Comparison of ENCODE assay signal across 9 cellular contexts in the genomic region with DNA sequence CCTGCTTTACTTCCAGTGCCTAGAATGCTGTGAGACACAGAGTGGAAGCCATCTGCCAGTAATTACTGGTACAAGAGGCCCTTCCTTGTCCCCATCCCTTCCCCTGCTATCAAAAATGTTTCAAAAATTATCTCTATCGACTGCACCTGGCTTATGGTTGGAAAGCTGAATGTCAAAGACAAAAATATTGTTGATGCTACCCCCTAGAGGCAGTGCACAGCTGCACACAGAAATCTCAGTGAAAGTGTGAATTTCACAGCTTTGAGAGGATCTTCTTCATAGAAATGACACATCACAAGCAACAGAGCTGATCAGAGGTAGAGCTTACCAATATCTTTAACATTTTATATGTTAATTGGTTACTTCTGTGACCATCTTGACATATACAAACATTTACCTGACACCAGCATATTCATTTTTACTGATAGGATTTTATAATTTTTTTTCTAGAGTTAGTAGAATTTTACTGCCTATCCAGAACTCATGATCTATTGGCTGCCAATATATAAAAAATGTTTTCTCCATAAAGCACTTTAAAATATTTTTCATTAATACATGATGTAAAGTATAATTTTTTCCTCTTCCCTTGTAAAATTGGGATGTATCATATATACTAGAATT. TPM values are rescaled to one million over a fixed set of nuclear protein-coding genes. Genes with fewer than 3 reads are reported as not detected.
DNase-seq lines count a peak whose midpoint lies in the region; ATAC-seq, FAIRE-seq and TF ChIP-seq lines count a peak whose summit lies in the region.
"Had no signal": no experiment of that assay in that cellular context is flagged by ENCODE, and none has a peak within 500 bp of the region (broad histone marks: within the 10 kb centered on the region; RNA-seq: fewer than 3 reads in every experiment).

No MANE protein-coding gene starts in this region.

- H3K4me2 ChIP-seq in Karpas-422 (ENCODE audit: low read depth, low read length, poor library complexity, severe bottlenecking) (no peak overlapping the region), smooth muscle cell (no peak overlapping the region)

- intact Hi-C loops in activated CD4-positive, alpha-beta T cell treated with anti-CD3 and anti-CD28 coated beads for 36 hours (cut with DNase I, micrococcal nuclease) = no loop called here

- H3K4me3 ChIP-seq in Karpas-422 (ENCODE audit: low read length) = no peak overlapping the region
- no peak overlapping the region for H3K4me3 ChIP-seq in bronchial epithelial cell (ENCODE audit: low read depth, low read length)
- no peak overlapping the region for H3K4me3 ChIP-seq in smooth muscle cell
- H3K4me3 ChIP-seq: pancreas had no signal

- no peak for FAIRE-seq in bronchial epithelial cell (lab: Jason Lieb, UNC)
- FAIRE-seq: pancreas had no signal

- no peaks in the 10 kb centered on the region for H3K9me2 ChIP-seq in Karpas-422 (replicated peaks; ENCODE audit: insufficient read depth, low read length)

- H3K79me2 ChIP-seq in Karpas-422 (ENCODE audit: low read length) (no peaks in the 10 kb centered on the region), smooth muscle cell (ENCODE audit: low read depth) (no peaks in the 10 kb centered on the region)

- H4K20me1 ChIP-seq in Karpas-422 (ENCODE audit: insufficient read depth, low read depth, low read length) (no peaks in the 10 kb centered on the region), smooth muscle cell (ENCODE audit: low read depth) (no peaks in the 10 kb centered on the region)

- H3K4me3 Mint-ChIP-seq in activated CD4-positive, alpha-beta T cell treated with anti-CD3 and anti-CD28 coated beads for 36 hours = no peak overlapping the region

- POLR2A ChIA-PET in activated CD4-positive, alpha-beta T cell treated with anti-CD3 and anti-CD28 coated beads for 36 hours (lab: Charles Lee) = no interaction called here

- WGBS in smooth muscle cell (ENCODE audit: low lambda C conversion rate) = 71% methylated on average over 1 of the region's 1 CpG

- H3K9ac ChIP-seq in Karpas-422 (ENCODE audit: low read length) (no peak overlapping the region), smooth muscle cell (ENCODE audit: low read depth) (no peak overlapping the region)

- H3K27me3 ChIP-seq in Karpas-422 (ENCODE audit: low read length) (no peaks in the 10 kb centered on the region), bronchial epithelial cell (ENCODE audit: control insufficient read depth, insufficient read depth, low read length) (no peaks in the 10 kb centered on the region), smooth muscle cell (ENCODE audit: low read depth) (no peaks in the 10 kb centered on the region)

- H3K4me1 Mint-ChIP-seq in activated CD4-positive, alpha-beta T cell treated with anti-CD3 and anti-CD28 coated beads for 36 hours = no peaks in the 10 kb centered on the region

- no peak overlapping the region for H2AFZ ChIP-seq in Karpas-422 (ENCODE audit: low read length)
- no peak overlapping the region for H2AFZ ChIP-seq in smooth muscle cell (ENCODE audit: low read depth)

- no peaks in the 10 kb centered on the region for H3K9me3 Mint-ChIP-seq in activated CD4-positive, alpha-beta T cell treated with anti-CD3 and anti-CD28 coated beads for 36 hours (ENCODE audit: low read depth)

- DNase-seq in NCI-H510A treated with DMSO at 0.1 percent for 48 hours (lab: John Stamatoyannopoulos, UW) = peak; percentile 48
- DNase-seq in NCI-H510A (lab: John Stamatoyannopoulos, UW) = no peak
- peak; percentile 77 for DNase-seq in Karpas-422
- peak; percentile 30 for DNase-seq in bronchial epithelial cell (ENCODE audit: low read depth)
- DNase-seq in smooth muscle cell (lab: John Stamatoyannopoulos, UW; ENCODE audit: unreplicated experiment) = no peak
- DNase-seq in activated CD4-positive, alpha-beta T cell treated with anti-CD3 and anti-CD28 coated beads for 36 hours = no peak
- DNase-seq in foreskin melanocyte = no peak
- DNase-seq: pancreas had no signal

- no peak overlapping the region for H3K27ac Mint-ChIP-seq in activated CD4-positive, alpha-beta T cell treated with anti-CD3 and anti-CD28 coated beads for 36 hours

- H3K4me1 ChIP-seq in Karpas-422 (ENCODE audit: low read length) (no peaks in the 10 kb centered on the region), smooth muscle cell (ENCODE audit: low read depth) (no peaks in the 10 kb centered on the region)
- H3K4me1 ChIP-seq: pancreas had no signal

- H3K27ac ChIP-seq in Karpas-422 (ENCODE audit: low read length) = no peak overlapping the region
- H3K27ac ChIP-seq in smooth muscle cell (ENCODE audit: low read depth) = no peak overlapping the region
- H3K27ac ChIP-seq: pancreas had no signal

- TF ChIP-seq CTCF in bronchial epithelial cell (IDR thresholded peaks at IDR 0.05; ENCODE audit: insufficient read depth, low read length, severe bottlenecking) (peak; percentile 53), smooth muscle cell (IDR thresholded peaks at IDR 0.05; ENCODE audit: borderline replicate concordance, insufficient read depth, poor library complexity, severe bottlenecking) (peak; percentile 23)

- CTCF ChIA-PET in activated CD4-positive, alpha-beta T cell treated with anti-CD3 and anti-CD28 coated beads for 36 hours (lab: Charles Lee) = interaction anchor here (0.6 to 1.0 kb wide), 5 partner anchors 19 to 200 kb away, joined by 3 read pairs; no protein-coding TSS in a partner anchor

- H3K36me3 Mint-ChIP-seq in activated CD4-positive, alpha-beta T cell treated with anti-CD3 and anti-CD28 coated beads for 36 hours (ENCODE audit: low read depth) = no peaks in the 10 kb centered on the region

- H3K9me3 ChIP-seq in Karpas-422 (ENCODE audit: low read length) (no peaks in the 10 kb centered on the region), smooth muscle cell (replicated peaks; ENCODE audit: low read depth) (no peaks in the 10 kb centered on the region)
- H3K9me3 ChIP-seq: pancreas had no signal

- ATAC-seq in activated CD4-positive, alpha-beta T cell treated with anti-CD3 and anti-CD28 coated beads for 36 hours = no peak
- no peak for ATAC-seq in GM19452 (IDR thresholded peaks at IDR 0.05; ENCODE audit: unreplicated experiment)

- peaks cover 30% of the 10 kb centered on the region for H3K27me3 Mint-ChIP-seq in activated CD4-positive, alpha-beta T cell treated with anti-CD3 and anti-CD28 coated beads for 36 hours

- H3K36me3 ChIP-seq in Karpas-422 (ENCODE audit: insufficient read depth, low read length) (no peaks in the 10 kb centered on the region), bronchial epithelial cell (ENCODE audit: control insufficient read depth, insufficient read depth, low read length) (no peaks in the 10 kb centered on the region), smooth muscle cell (ENCODE audit: low read depth) (no peaks in the 10 kb centered on the region)
- H3K36me3 ChIP-seq: pancreas had no signal

- H3F3A ChIP-seq in smooth muscle cell (ENCODE audit: low read depth) = no peaks in the 10 kb centered on the region

RNA-seq across cellular contexts. Expression of a gene that starts 17.1 kb away (rescaled TPM):
- 0.48 and 0.65 TPM in 2 replicates for total RNA-seq in Karpas-422 (2014; rRNA removed; shearing (Covaris generic); ENCODE audit: low replicate concordance)
- total RNA-seq in bronchial epithelial cell (0.53 and 0.77 TPM in 2 replicates), smooth muscle cell (0.04 TPM in 1 of 2 replicates, not detected in the other)
- polyA plus RNA-seq in smooth muscle cell = 0.21 TPM in 1 of 2 replicates, not detected in the other
- not detected for total RNA-seq in activated CD4-positive, alpha-beta T cell treated with anti-CD3 and anti-CD28 coated beads for 36 hours

Comparison
In these comparisons a context has a peak if more than half of its experiments do, and no peak if none do; other contexts are left out.
1. DNase-seq: peak in NCI-H510A treated with DMSO at 0.1 percent for 48 hours (single experiment), Karpas-422 (single experiment) and bronchial epithelial cell (single experiment); none in NCI-H510A (single experiment), smooth muscle cell (single experiment), activated CD4-positive, alpha-beta T cell treated with anti-CD3 and anti-CD28 coated beads for 36 hours (single experiment) and foreskin melanocyte (single experiment).